Comparison of ENCODE assay signal across 8 cellular contexts in the genomic region with DNA sequence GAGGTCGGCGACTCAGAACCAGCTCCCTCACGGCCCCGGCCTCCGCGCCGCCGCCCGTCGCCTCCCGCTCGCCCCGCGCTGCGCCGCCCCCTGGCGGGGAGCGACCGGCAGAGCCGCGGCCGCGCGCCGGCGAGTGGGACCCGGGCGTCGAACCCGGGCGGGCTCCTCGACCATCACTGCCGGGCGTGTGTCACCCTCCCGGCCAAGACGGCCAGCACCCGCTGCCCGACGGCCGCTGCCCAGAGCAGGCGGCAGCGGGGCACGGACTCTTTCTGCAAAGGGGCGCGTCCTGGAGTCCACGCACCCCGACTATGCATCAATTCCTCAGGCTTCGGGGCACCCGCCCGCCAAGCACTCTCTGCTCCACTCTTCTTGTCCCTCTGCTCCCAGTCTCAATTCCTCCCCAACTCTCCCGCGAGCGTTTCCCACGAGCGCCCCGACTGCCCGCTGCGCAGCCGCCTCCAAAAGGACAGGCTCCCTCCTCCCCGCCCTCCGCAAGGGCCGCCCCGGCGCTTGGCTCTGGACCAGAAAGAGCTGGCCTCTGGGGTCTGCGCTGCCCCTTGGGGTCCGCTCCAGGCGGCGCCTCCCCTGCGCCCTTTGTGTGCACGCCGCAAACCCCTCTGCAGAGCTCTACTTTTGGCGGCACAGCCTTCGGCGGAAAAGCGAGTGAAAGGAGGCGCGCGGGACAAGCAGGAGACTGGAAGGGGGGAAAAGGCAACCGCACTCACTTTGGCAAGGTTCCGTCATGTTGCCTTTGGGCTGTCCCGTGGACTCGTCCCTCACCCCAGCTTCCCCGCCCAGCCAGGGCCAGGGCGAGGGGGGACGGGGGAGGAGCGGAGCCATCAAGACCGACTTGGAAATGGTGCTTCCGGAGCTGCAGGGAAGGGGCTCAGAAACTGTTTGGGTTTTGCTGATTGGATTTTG. TPM values are rescaled to one million over a fixed set of nuclear protein-coding genes. Genes with fewer than 3 reads are reported as not detected.
DNase-seq lines count a peak whose midpoint lies in the region; ATAC-seq, FAIRE-seq and TF ChIP-seq lines count a peak whose summit lies in the region.

No MANE protein-coding gene starts in this region.

- no peak for FAIRE-seq in H54 (lab: Jason Lieb, UNC)

- H3K36me3 ChIP-seq in kidney epithelial cell (ENCODE audit: control insufficient read depth, insufficient read depth, low read length): no peaks in the 10 kb centered on the region

- TF ChIP-seq POLR2A in H54 (IDR thresholded peaks at IDR 0.05; ENCODE audit: low read depth, low read length): no peak

- ATAC-seq in activated CD4-positive, CD25-positive, alpha-beta regulatory T cell treated with anti-CD3 and anti-CD28 coated beads, Interleukin-2, amount 50 U/mL, for 24 hours: peak; percentile 52 to 68

- DNase-seq in GM12865 (ENCODE audit: low read depth) (peak; percentile 52), H54 (ENCODE audit: insufficient read length, low spot score) (peak; percentile 63), LoVo (ENCODE audit: low spot score) (peak; percentile 69), cerebellum (ENCODE audit: low spot score) (peak; percentile 13), kidney epithelial cell (ENCODE audit: low read depth) (no peak), GF-D8 (lab: John Stamatoyannopoulos, UW) (no peak)
- DNase-seq in stimulated activated CD4-positive, alpha-beta T cell treated with anti-CD3 and anti-CD28 coated beads, Interleukin-1b, Interleukin-23, amount 100 ng/mL, for 24 hours (ENCODE audit: low read depth in 4 of 4, low spot score in 1 of 4): peak in 3 of 4 experiments; percentile 27 to 41 (median 31)

- no peaks in the 10 kb centered on the region for H3K27me3 ChIP-seq in kidney epithelial cell (ENCODE audit: control insufficient read depth, insufficient read depth, low read length)

- H3K4me3 ChIP-seq in GM12865 (ENCODE audit: low read depth, low read length): peak overlapping the region; percentile 82
- peak overlapping the region; percentile 57 for H3K4me3 ChIP-seq in kidney epithelial cell (ENCODE audit: low read depth, low read length)

- peak; percentile 69 for TF ChIP-seq CTCF in GM12865 (IDR thresholded peaks at IDR 0.05; ENCODE audit: insufficient read depth, low read depth, low read length, missing control alignments)
- peak; percentile 1 for TF ChIP-seq CTCF in kidney epithelial cell (IDR thresholded peaks at IDR 0.05; ENCODE audit: insufficient read depth, low read length, poor library complexity, severe bottlenecking)

RNA-seq across cellular contexts. Expression of a gene that starts 1.1 kb away (rescaled TPM):
- total RNA-seq in cerebellum: 48.7 TPM
- total RNA-seq in kidney epithelial cell: 2.2 and 7.6 TPM in 2 replicates

Comparison
In these comparisons a context has a peak if more than half of its experiments do, and no peak if none do; other contexts are left out.
1. DNase-seq: peak in GM12865 (single experiment), H54 (single experiment), LoVo (single experiment), cerebellum (single experiment) and stimulated activated CD4-positive, alpha-beta T cell treated with anti-CD3 and anti-CD28 coated beads, Interleukin-1b, Interleukin-23, amount 100 ng/mL, for 24 hours (3 of 4); none in kidney epithelial cell (single experiment) and GF-D8 (single experiment).